In the genomic region with DNA sequence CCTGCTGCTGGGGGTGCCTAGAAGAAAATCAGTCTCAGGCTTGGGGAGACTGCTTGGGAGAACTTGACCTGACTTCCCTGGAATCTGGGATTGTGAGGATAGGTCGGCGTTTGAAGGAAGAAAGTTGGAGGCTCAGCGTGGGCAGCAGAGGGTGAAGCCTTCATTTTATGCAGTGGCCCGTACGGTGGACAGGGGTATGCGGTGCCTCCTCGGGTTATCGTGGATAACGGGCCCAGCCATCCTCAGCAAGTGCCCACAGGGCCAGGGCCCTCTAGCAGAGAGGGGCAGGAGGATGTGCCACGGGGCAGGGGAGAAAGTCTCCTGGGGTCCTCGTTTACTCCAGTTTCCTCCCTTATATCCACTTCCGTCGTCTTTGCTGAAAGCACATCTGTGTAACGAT, we compare ENCODE assay signal across 17 cellular contexts. TPM values are rescaled to one million over a fixed set of nuclear protein-coding genes. Genes with fewer than 3 reads are reported as not detected.
A peak's percentile ranks its signal among the peaks of the same experiment; 100 is the strongest.
DNase-seq lines count a peak whose midpoint lies in the region; ATAC-seq, FAIRE-seq and TF ChIP-seq lines count a peak whose summit lies in the region.
"Had no signal": no experiment of that assay in that cellular context is flagged by ENCODE, and none has a peak within 500 bp of the region (broad histone marks: within the 10 kb centered on the region; RNA-seq: fewer than 3 reads in every experiment).

No MANE protein-coding gene starts in this region.

- POLR2A ChIA-PET in HepG2 (lab: Yijun Ruan, JAX) = no interaction called here

- no peaks in the 10 kb centered on the region for H4K20me1 ChIP-seq in HepG2 (ENCODE audit: insufficient read depth, low read length)
- H4K20me1 ChIP-seq: BLaER1 had no signal

- 81% methylated on average over 6 of the region's 14 CpGs for WGBS in right lobe of liver (ENCODE audit: insufficient coverage, low coverage, low lambda C conversion rate, missing lambda C conversion rate)
- 96% methylated on average over 14 of the region's 14 CpGs for WGBS in HepG2 (ENCODE audit: low lambda C conversion rate)

- H3K9me3 Mint-ChIP-seq in chondrocyte (ENCODE audit: low read depth) = no peaks in the 10 kb centered on the region
- H3K9me3 Mint-ChIP-seq: CD4-positive, CD25-positive, alpha-beta regulatory T cell; CD8-positive, alpha-beta T cell; GM23338; H9 had no signal

- in situ Hi-C loops in HepG2 (cut with HindIII; ENCODE audit: extremely low pct_ligation_motif_present, low pct_unique_long_range_greater_than_20kb) = no loop called here

- H3K27me3 ChIP-seq in right lobe of liver = no peaks in the 10 kb centered on the region
- H3K27me3 ChIP-seq in HepG2 (ENCODE audit: control insufficient read depth in 1 of 2, insufficient read depth in 2 of 2, low read length in 2 of 2) = no peaks in the 10 kb centered on the region
- H3K27me3 ChIP-seq: BLaER1 had no signal

- TF ChIP-seq EP300 in HepG2 (IDR thresholded peaks at IDR 0.05; ENCODE audit: low read depth in 2 of 2, low read length in 2 of 2) (no peak), HepG2 (CRISPR knock-in tag; IDR thresholded peaks at IDR 0.05; ENCODE audit: borderline replicate concordance) (no peak)

- no peaks in the 10 kb centered on the region for H3K9me3 ChIP-seq in right lobe of liver
- H3K9me3 ChIP-seq in HepG2 (ENCODE audit: low read length) = no peaks in the 10 kb centered on the region
- H3K9me3 ChIP-seq: BLaER1, Caco-2 had no signal

- H3K4me3 ChIP-seq in right lobe of liver (no peak overlapping the region), HepG2 (replicated peaks in 1 of 3; ENCODE audit: insufficient read depth in 1 of 3, low read depth in 2 of 3, low read length in 3 of 3) (no peak overlapping the region)
- H3K4me3 ChIP-seq: BLaER1, GM12878, GM23338 had no signal

- H3K4me2 ChIP-seq in HepG2 (ENCODE audit: low read depth, low read length) = no peak overlapping the region
- H3K4me2 ChIP-seq: BLaER1, GM23338 had no signal

- TF ChIP-seq POLR2A in right lobe of liver (IDR thresholded peaks at IDR 0.05) (no peak), HepG2 (IDR thresholded peaks at IDR 0.05; ENCODE audit: insufficient read depth in 1 of 2, low read depth in 2 of 2, low read length in 2 of 2) (no peak)

- peaks cover 5% of the 10 kb centered on the region for H3K36me3 Mint-ChIP-seq in chondrocyte (ENCODE audit: low read depth)

- DNase-seq in right lobe of liver = peak in 2 of 3 donors; percentile 33 to 42
- DNase-seq in HepG2 (ENCODE audit: low spot score) = no peak
- DNase-seq in chondrocyte (ENCODE audit: low spot score) = peak; percentile 66
- DNase-seq in sciatic nerve (ENCODE audit: low spot score) = peak; percentile 34
- DNase-seq in stimulated activated CD4-positive, alpha-beta T cell treated with anti-CD3 and anti-CD28 coated beads, Interleukin-4, amount 100 ng/mL, for 1 hour = no peak
- no peak for DNase-seq in T1000 (lab: John Stamatoyannopoulos, UW)
- DNase-seq: DMS79 had no signal

- no peak overlapping the region for H2AFZ ChIP-seq in HepG2 (ENCODE audit: low read length)
- H2AFZ ChIP-seq: GM23338 had no signal

- no peaks in the 10 kb centered on the region for H3K79me2 ChIP-seq in HepG2 (ENCODE audit: insufficient read depth, low read length)

- no peaks in the 10 kb centered on the region for H3K27me3 Mint-ChIP-seq in chondrocyte (ENCODE audit: low read depth)
- H3K27me3 Mint-ChIP-seq: B cell; CD4-positive, CD25-positive, alpha-beta regulatory T cell had no signal

- H3K36me3 ChIP-seq in right lobe of liver (no peaks in the 10 kb centered on the region), HepG2 (replicated peaks in 1 of 2; ENCODE audit: control insufficient read depth in 1 of 2, insufficient read depth in 2 of 2, low read length in 2 of 2) (peaks cover 1 to 18% of the 10 kb centered on the region in 2 experiments; a peak in 3 of 5 replicates)

- TF ChIP-seq CTCF in right lobe of liver (IDR thresholded peaks at IDR 0.05) (no peak), HepG2 (CRISPR knock-in tag; IDR thresholded peaks at IDR 0.05) (no peak), chondrocyte (IDR thresholded peaks at IDR 0.05) (no peak)

- no peak for ATAC-seq in right lobe of liver
- no peak for ATAC-seq in HepG2
- ATAC-seq in sciatic nerve = no peak
- ATAC-seq in GM21447 (IDR thresholded peaks at IDR 0.05; ENCODE audit: unreplicated experiment) = no peak
- ATAC-seq: CD8-positive, alpha-beta T cell had no signal

- H3K27ac Mint-ChIP-seq in chondrocyte (ENCODE audit: unreplicated experiment) = no peak overlapping the region
- H3K27ac Mint-ChIP-seq: B cell; CD8-positive, alpha-beta T cell; GM23338 had no signal

- peaks cover 13% of the 10 kb centered on the region for H3K4me1 Mint-ChIP-seq in chondrocyte (ENCODE audit: low read depth)
- H3K4me1 Mint-ChIP-seq: CD4-positive, CD25-positive, alpha-beta regulatory T cell had no signal

- BruUV-seq in HepG2 (replicated peaks; lab: Mats Ljungman, UMichigan) = no TSS peak

- no peak overlapping the region for H3K4me3 Mint-ChIP-seq in chondrocyte (ENCODE audit: unreplicated experiment)
- H3K4me3 Mint-ChIP-seq: B cell; CD4-positive, CD25-positive, alpha-beta regulatory T cell; CD8-positive, alpha-beta T cell; GM23338; H9 had no signal

- peaks cover 0 to 5% (median 0%) of the 10 kb centered on the region in 4 donors for H3K4me1 ChIP-seq in right lobe of liver
- 0 out of 2 replicates have a peak, but pooled peaks cover 9% of the 10 kb centered on the region for H3K4me1 ChIP-seq in HepG2 (ENCODE audit: insufficient read depth, low read length)
- H3K4me1 ChIP-seq: BLaER1, Caco-2 had no signal

- no peak for TF ChIP-seq RAD21 in HepG2 (CRISPR knock-in tag; IDR thresholded peaks at IDR 0.05)

- no peak for FAIRE-seq in HepG2 (lab: Jason Lieb, UNC)

- no peak overlapping the region for H3K27ac ChIP-seq in right lobe of liver
- no peak overlapping the region for H3K27ac ChIP-seq in HepG2 (ENCODE audit: extremely low read length, insufficient read depth, low read length)
- H3K27ac ChIP-seq: BLaER1, C4-2B had no signal

- intact Hi-C loops in right lobe of liver (cut with DNase I) (no loop called here), HepG2 (cut with micrococcal nuclease; ENCODE audit: unreplicated experiment) (no loop called here), sciatic nerve (cut with DNase I) (no loop called here)

- H3K9ac ChIP-seq in HepG2 (ENCODE audit: insufficient read depth, low read depth, low read length) = no peak overlapping the region
- H3K9ac ChIP-seq: BLaER1 had no signal

- CTCF ChIA-PET in HepG2 (lab: Yijun Ruan, JAX; ENCODE audit: low intra/inter-chr PET ratio, low total read pairs) = interaction anchor here (0.7 to 1.6 kb wide), 5 partner anchors 61 to 211 kb away, joined by 3 to 9 read pairs (median 4); partner anchors contain the start of gene CLDN14

TF ChIP-seq in HepG2, 621 proteins besides CTCF, POLR2A, EP300 and RAD21 (continues in another document):
- TF ChIP-seq, protein P1, sequence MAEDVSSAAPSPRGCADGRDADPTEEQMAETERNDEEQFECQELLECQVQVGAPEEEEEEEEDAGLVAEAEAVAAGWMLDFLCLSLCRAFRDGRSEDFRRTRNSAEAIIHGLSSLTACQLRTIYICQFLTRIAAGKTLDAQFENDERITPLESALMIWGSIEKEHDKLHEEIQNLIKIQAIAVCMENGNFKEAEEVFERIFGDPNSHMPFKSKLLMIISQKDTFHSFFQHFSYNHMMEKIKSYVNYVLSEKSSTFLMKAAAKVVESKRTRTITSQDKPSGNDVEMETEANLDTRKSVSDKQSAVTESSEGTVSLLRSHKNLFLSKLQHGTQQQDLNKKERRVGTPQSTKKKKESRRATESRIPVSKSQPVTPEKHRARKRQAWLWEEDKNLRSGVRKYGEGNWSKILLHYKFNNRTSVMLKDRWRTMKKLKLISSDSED (CRISPR knock-in tag; IDR thresholded peaks at IDR 0.05) = no peak
- TF ChIP-seq MED1 (CRISPR knock-in tag; IDR thresholded peaks at IDR 0.05) = no peak
- TF ChIP-seq FOXO1 (CRISPR knock-in tag; IDR thresholded peaks at IDR 0.05) = no peak
- TF ChIP-seq, protein P2, sequence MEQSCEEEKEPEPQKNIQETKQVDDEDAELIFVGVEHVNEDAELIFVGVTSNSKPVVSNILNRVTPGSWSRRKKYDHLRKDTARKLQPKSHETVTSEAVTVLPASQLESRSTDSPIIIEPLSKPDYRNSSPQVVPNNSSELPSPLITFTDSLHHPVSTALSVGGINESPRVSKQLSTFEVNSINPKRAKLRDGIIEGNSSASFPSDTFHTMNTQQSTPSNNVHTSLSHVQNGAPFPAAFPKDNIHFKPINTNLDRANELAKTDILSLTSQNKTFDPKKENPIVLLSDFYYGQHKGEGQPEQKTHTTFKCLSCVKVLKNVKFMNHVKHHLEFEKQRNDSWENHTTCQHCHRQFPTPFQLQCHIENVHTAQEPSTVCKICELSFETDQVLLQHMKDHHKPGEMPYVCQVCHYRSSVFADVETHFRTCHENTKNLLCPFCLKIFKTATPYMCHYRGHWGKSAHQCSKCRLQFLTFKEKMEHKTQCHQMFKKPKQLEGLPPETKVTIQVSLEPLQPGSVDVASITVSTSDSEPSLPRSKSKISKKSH (CRISPR knock-in tag; IDR thresholded peaks at IDR 0.05; ENCODE audit: borderline replicate concordance) = no peak
- TF ChIP-seq MAFG (CRISPR knock-in tag; IDR thresholded peaks at IDR 0.05) = no peak

RNA-seq across cellular contexts. Expression of gene CHAF1B, which starts 34.0 kb away (rescaled TPM):
- total RNA-seq in right lobe of liver (1 to 10 TPM in 2 of 6 experiments, under 1 TPM in 4; 0.27 to 2.1 (median 0.72) TPM), HepG2 (2016; rRNA removed; fragmentation: Illumina TruSeq; extraction: Trizol) (14.1 and 18.5 TPM in 2 replicates), chondrocyte (2.6 to 7.9 TPM (median 3.6 TPM) in 3 replicates), sciatic nerve (2.5 TPM)
- 3.7 and 3.8 TPM in 2 replicates for total RNA-seq in HepG2 (2016; cell fraction: cytosol; rRNA removed; fragmentation: Illumina TruSeq; extraction: Trizol; ENCODE audit: low read depth)
- total RNA-seq in HepG2 (2016; cell fraction: insoluble cytoplasmic fraction; rRNA removed; fragmentation: Illumina TruSeq; extraction: Trizol) = 13.0 and 16.8 TPM in 2 replicates
- total RNA-seq in HepG2 (2016; cell fraction: membrane; rRNA removed; fragmentation: Illumina TruSeq; extraction: Trizol) = 5.9 and 7.0 TPM in 2 replicates
- 7.2 and 7.5 TPM in 2 replicates for total RNA-seq in HepG2 (2016; cell fraction: nucleus; rRNA removed; fragmentation: Illumina TruSeq; extraction: Trizol)
- polyA plus RNA-seq in HepG2 (2011; rRNA removed) = 3.8 and 5.1 TPM in 2 replicates
- 2.9 and 3.2 TPM in 2 replicates for polyA plus RNA-seq in HepG2 (2011; cell fraction: cytosol; rRNA removed)
- polyA plus RNA-seq in HepG2 (2011; cell fraction: nucleus; rRNA removed) = 2.7 and 2.8 TPM in 2 replicates
- polyA plus RNA-seq in HepG2 (2012) = 2.8 and 5.6 TPM in 2 replicates
- polyA plus RNA-seq in HepG2 (2016; cell fraction: cytosol; fragmentation: Illumina TruSeq; extraction: Trizol; ENCODE audit: low read depth) = 2.5 and 2.9 TPM in 2 replicates
- 19.0 and 20.6 TPM in 2 replicates for polyA plus RNA-seq in HepG2 (2016; cell fraction: insoluble cytoplasmic fraction; fragmentation: Illumina TruSeq; extraction: Trizol; ENCODE audit: low read depth)
- 4.3 and 4.9 TPM in 2 replicates for polyA plus RNA-seq in HepG2 (2016; cell fraction: membrane; fragmentation: Illumina TruSeq; extraction: Trizol; ENCODE audit: low read depth)
- polyA plus RNA-seq in HepG2 (2016; cell fraction: nucleus; fragmentation: Illumina TruSeq; extraction: Trizol; ENCODE audit: insufficient read depth, low read depth) = 11.3 and 12.9 TPM in 2 replicates
- polyA minus RNA-seq in HepG2 (2011; rRNA and poly(A)+ RNA removed; ENCODE audit: low replicate concordance) = 8.1 and 17.0 TPM in 2 replicates
- 3.2 and 4.6 TPM in 2 replicates for polyA minus RNA-seq in HepG2 (2011; cell fraction: cytosol; rRNA and poly(A)+ RNA removed)
- polyA minus RNA-seq in HepG2 (2011; cell fraction: nucleus; rRNA and poly(A)+ RNA removed) = 4.7 and 4.8 TPM in 2 replicates

Comparison
In these comparisons a context has a peak if more than half of its experiments do, and no peak if none do; other contexts are left out.
1. DNase-seq: peak in right lobe of liver (2 of 3), chondrocyte (single experiment) and sciatic nerve (single experiment); none in HepG2 (single experiment), stimulated activated CD4-positive, alpha-beta T cell treated with anti-CD3 and anti-CD28 coated beads, Interleukin-4, amount 100 ng/mL, for 1 hour (single experiment) and T1000 (single experiment).